19 cellular contexts compared by ENCODE assay signal in genomic region chr1:24421502-24421901, GRCh38. TPM values are rescaled to one million over a fixed set of nuclear protein-coding genes. Genes with fewer than 3 reads are reported as not detected.
DNase-seq lines count a peak whose midpoint lies in the region; ATAC-seq, FAIRE-seq and TF ChIP-seq lines count a peak whose summit lies in the region.
"Had no signal": no experiment of that assay in that cellular context is flagged by ENCODE, and none has a peak within 500 bp of the region (broad histone marks: within the 10 kb centered on the region; RNA-seq: fewer than 3 reads in every experiment).

No MANE protein-coding gene starts in this region.

- H3K27me3 ChIP-seq in brain microvascular endothelial cell (replicated peaks) (no peaks in the 10 kb centered on the region), keratinocyte (ENCODE audit: control insufficient read depth, extremely low read depth, insufficient read depth, low read length) (no peaks in the 10 kb centered on the region), esophagus muscularis mucosa (no peaks in the 10 kb centered on the region)
- H3K27me3 ChIP-seq: BE2C, breast epithelium, dorsolateral prefrontal cortex, SJCRH30 had no signal

- FAIRE-seq in keratinocyte (lab: Jason Lieb, UNC): no peak
- FAIRE-seq: GM12891, islet of Langerhans had no signal

- no peak overlapping the region for H3K27ac ChIP-seq in brain microvascular endothelial cell
- H3K27ac ChIP-seq in keratinocyte (ENCODE audit: control insufficient read depth, insufficient read depth, low read length): no peak overlapping the region
- H3K27ac ChIP-seq in esophagus muscularis mucosa (replicated peaks in 1 of 4): no peak overlapping the region
- H3K27ac ChIP-seq: breast epithelium, SJCRH30, skin epidermis had no signal

- peaks cover 15% of the 10 kb centered on the region for H3K79me2 ChIP-seq in keratinocyte (ENCODE audit: control insufficient read depth, insufficient read depth, low read length)

- no peak for TF ChIP-seq EP300 in esophagus muscularis mucosa (IDR thresholded peaks at IDR 0.05)

- H3K4me3 ChIP-seq in brain microvascular endothelial cell (ENCODE audit: low read depth, low read length) (no peak overlapping the region), keratinocyte (ENCODE audit: control insufficient read depth in 2 of 3, extremely low read depth in 1 of 3, insufficient read depth in 2 of 3, low read depth in 1 of 3, low read length in 3 of 3) (no peak overlapping the region), esophagus muscularis mucosa (no peak overlapping the region)
- H3K4me3 ChIP-seq: breast epithelium, dorsolateral prefrontal cortex, SJCRH30, skin epidermis had no signal

- H3K4me1 ChIP-seq in keratinocyte (ENCODE audit: control insufficient read depth, extremely low read depth, insufficient read depth, low read length) (peaks cover 33% of the 10 kb centered on the region), esophagus muscularis mucosa (peaks cover 9 to 20% (median 12%) of the 10 kb centered on the region in 4 donors)
- H3K4me1 ChIP-seq: BE2C, SJCRH30 had no signal

- no peak for TF ChIP-seq POLR2A in esophagus muscularis mucosa (IDR thresholded peaks at IDR 0.05; ENCODE audit: low read depth)

- no peaks in the 10 kb centered on the region for H3K9me3 ChIP-seq in keratinocyte (ENCODE audit: control insufficient read depth, low read depth, low read length)
- H3K9me3 ChIP-seq in esophagus muscularis mucosa: no peaks in the 10 kb centered on the region
- H3K9me3 ChIP-seq: BE2C, breast epithelium, SJCRH30 had no signal

- intact Hi-C loops in esophagus muscularis mucosa (cut with DNase I): no loop called here

- no peaks in the 10 kb centered on the region for H4K20me1 ChIP-seq in keratinocyte (ENCODE audit: control insufficient read depth, extremely low read depth, insufficient read depth, low read length)

- dilution Hi-C loops in keratinocyte (cut with MboI; ENCODE audit: extremely low pct_ligation_motif_present, low sequenced_read_pairs): no loop called here

- H2AFZ ChIP-seq in keratinocyte (ENCODE audit: control insufficient read depth, low read length): no peak overlapping the region

- H3K4me2 ChIP-seq in keratinocyte (ENCODE audit: control insufficient read depth, extremely low read depth, insufficient read depth, low read depth, low read length): no peak overlapping the region

- no peaks in the 10 kb centered on the region for H3K9me1 ChIP-seq in keratinocyte (ENCODE audit: control insufficient read depth, extremely low read depth, insufficient read depth, low read length)

- peak; percentile 29 for TF ChIP-seq CTCF in brain microvascular endothelial cell (IDR thresholded peaks at IDR 0.05; ENCODE audit: low read depth, low read length, missing control alignments)
- peak in 2 of 3 experiments; percentile 6 to 12 for TF ChIP-seq CTCF in keratinocyte (optimal IDR thresholded peaks at IDR 0.05 in 1 of 3, IDR thresholded peaks at IDR 0.05 in 1 of 3, conservative IDR thresholded peaks at IDR 0.05 in 1 of 3; ENCODE audit: extremely low read depth in 1 of 3, insufficient read depth in 2 of 3, low read length in 3 of 3)
- no peak for TF ChIP-seq CTCF in esophagus muscularis mucosa (IDR thresholded peaks at IDR 0.05)

- 93% methylated on average over 2 of the region's 2 CpGs for WGBS in esophagus muscularis mucosa

- no peak for ATAC-seq in HG02852 (IDR thresholded peaks at IDR 0.05; ENCODE audit: unreplicated experiment)
- ATAC-seq: naive thymus-derived CD8-positive, alpha-beta T cell had no signal

- DNase-seq in ELR (ENCODE audit: low read depth) (peak; percentile 37), HT-29 (ENCODE audit: low spot score) (peak; percentile 16), brain microvascular endothelial cell (no peak), keratinocyte (ENCODE audit: low read depth, low spot score) (no peak), esophagus muscularis mucosa (ENCODE audit: extremely low spot score) (no peak), DMS 273 (lab: John Stamatoyannopoulos, UW; ENCODE audit: unreplicated experiment) (no peak), GDM1 (lab: John Stamatoyannopoulos, UW) (no peak)
- DNase-seq: activated CD4-positive, CD25-positive, alpha-beta regulatory T cell treated with anti-CD3 and anti-CD28 coated beads, Interleukin-2, amount 50 U/mL, for 72 hours; BE2C; dorsolateral prefrontal cortex; naive thymus-derived CD8-positive, alpha-beta T cell; NCI-H187 treated with DMSO at 0.1 percent for 48 hours; SJCRH30; stimulated activated CD4-positive, alpha-beta T cell treated with anti-CD3 and anti-CD28 coated beads, Interleukin-4, amount 100 ng/mL, for 24 hours had no signal

- no peak overlapping the region for H3K9ac ChIP-seq in keratinocyte (ENCODE audit: control insufficient read depth, extremely low read depth, insufficient read depth, low read length)

- H3K36me3 ChIP-seq in brain microvascular endothelial cell (replicated peaks): no peaks in the 10 kb centered on the region
- H3K36me3 ChIP-seq in keratinocyte (ENCODE audit: control insufficient read depth in 2 of 2, extremely low read depth in 1 of 2, insufficient read depth in 2 of 2, low read length in 2 of 2): peaks cover 12 to 26% of the 10 kb centered on the region in 2 experiments
- peaks cover 5 to 43% (median 25%) of the 10 kb centered on the region in 4 donors for H3K36me3 ChIP-seq in esophagus muscularis mucosa
- H3K36me3 ChIP-seq: BE2C, breast epithelium, SJCRH30 had no signal

- in situ Hi-C loops in brain microvascular endothelial cell (cut with HindIII; ENCODE audit: low pct_ligation_motif_present, low sequenced_read_pairs): no loop called here

RNA-seq across cellular contexts. Expression of gene NIPAL3, which starts 5.9 kb away (rescaled TPM):
- total RNA-seq in HT-29 (2014; rRNA removed; shearing (Covaris generic)): 25.2 and 29.4 TPM in 2 replicates
- 30.5 to 42.1 TPM (median 37.3 TPM) in 3 replicates for polyA plus RNA-seq in keratinocyte
- polyA plus RNA-seq in keratinocyte (2011; ENCODE audit: low read depth): 12.9 TPM
- 39.1 and 42.7 TPM in 2 replicates for polyA plus RNA-seq in keratinocyte (2011; cell fraction: cytosol; rRNA removed)
- 54.2 and 56.5 TPM in 2 replicates for polyA plus RNA-seq in keratinocyte (2011; cell fraction: nucleus; rRNA removed)
- 19.2 and 29.1 TPM in 2 replicates for polyA plus RNA-seq in keratinocyte (2012; ENCODE audit: low replicate concordance)
- polyA minus RNA-seq in keratinocyte: 56.5 to 63.8 TPM (median 61.9 TPM) in 3 replicates
- 43.9 TPM for polyA minus RNA-seq in keratinocyte (2011; cell fraction: cytosol; rRNA and poly(A)+ RNA removed)
- 51.6 and 76.6 TPM in 2 replicates for polyA minus RNA-seq in keratinocyte (2011; cell fraction: nucleus; rRNA and poly(A)+ RNA removed)
- 10 to 100 TPM; 18.3 to 31.1 (median 26.6) TPM for total RNA-seq in esophagus muscularis mucosa
- total RNA-seq: SJCRH30 had no signal

RNA-seq across cellular contexts. Expression of gene STPG1, which starts 7.9 kb away (rescaled TPM):
- total RNA-seq in HT-29 (2014; rRNA removed; shearing (Covaris generic)): 5.3 and 5.4 TPM in 2 replicates
- polyA plus RNA-seq in keratinocyte: 15.3 to 16.9 TPM (median 16.6 TPM) in 3 replicates
- 6.5 TPM for polyA plus RNA-seq in keratinocyte (2011; ENCODE audit: low read depth)
- polyA plus RNA-seq in keratinocyte (2011; cell fraction: cytosol; rRNA removed): 14.6 and 19.3 TPM in 2 replicates
- 20.6 TPM in 2 replicates for polyA plus RNA-seq in keratinocyte (2011; cell fraction: nucleus; rRNA removed)
- polyA plus RNA-seq in keratinocyte (2012; ENCODE audit: low replicate concordance): 8.2 and 12.3 TPM in 2 replicates
- 8.8 to 12.6 TPM (median 10.7 TPM) in 3 replicates for polyA minus RNA-seq in keratinocyte
- 3.6 TPM for polyA minus RNA-seq in keratinocyte (2011; cell fraction: cytosol; rRNA and poly(A)+ RNA removed)
- 9.4 and 16.4 TPM in 2 replicates for polyA minus RNA-seq in keratinocyte (2011; cell fraction: nucleus; rRNA and poly(A)+ RNA removed)
- 1 to 10 TPM; 2.2 to 5.6 (median 4.1) TPM for total RNA-seq in esophagus muscularis mucosa
- total RNA-seq: SJCRH30 had no signal

Comparison
In these comparisons a context has a peak if more than half of its experiments do, and no peak if none do; other contexts are left out.
1. DNase-seq: peak in ELR (single experiment) and HT-29 (single experiment); none in brain microvascular endothelial cell (single experiment), keratinocyte (single experiment), esophagus muscularis mucosa (single experiment), DMS 273 (single experiment) and GDM1 (single experiment).
2. CTCF ChIP-seq: peak in brain microvascular endothelial cell (single experiment) and keratinocyte (2 of 3); none in esophagus muscularis mucosa (0 of 3).